In genomic region chr2:188293601-188294482, GRCh38 we compare ENCODE assay signal across 8 cellular contexts. TPM values are rescaled to one million over a fixed set of nuclear protein-coding genes. Genes with fewer than 3 reads are reported as not detected.
DNase-seq lines count a peak whose midpoint lies in the region; ATAC-seq, FAIRE-seq and TF ChIP-seq lines count a peak whose summit lies in the region.
"Had no signal": no experiment of that assay in that cellular context is flagged by ENCODE, and none has a peak within 500 bp of the region (broad histone marks: within the 10 kb centered on the region; RNA-seq: fewer than 3 reads in every experiment).

No MANE protein-coding gene starts in this region.

- no peak for TF ChIP-seq CTCF in progenitor cell of endocrine pancreas (IDR thresholded peaks at IDR 0.05; ENCODE audit: unreplicated experiment)

- peak overlapping the region; percentile 99 for H3K27ac Mint-ChIP-seq in progenitor cell of endocrine pancreas
- H3K27ac Mint-ChIP-seq: activated B cell treated with CpG ODN at 0.5 μM for 24 hours had no signal

- H3K9me3 Mint-ChIP-seq in progenitor cell of endocrine pancreas (ENCODE audit: low read depth) = peaks cover 3% of the 10 kb centered on the region

- no peak for ATAC-seq in HG03439 (IDR thresholded peaks at IDR 0.05; ENCODE audit: unreplicated experiment)

- no peaks in the 10 kb centered on the region for H3K27me3 Mint-ChIP-seq in progenitor cell of endocrine pancreas

- no peaks in the 10 kb centered on the region for H3K36me3 Mint-ChIP-seq in progenitor cell of endocrine pancreas (ENCODE audit: insufficient read depth)

- peak; percentile 33 for DNase-seq in HuH-7 (ENCODE audit: low spot score)
- peak; percentile 79 for DNase-seq in cardiac septum (ENCODE audit: low spot score)
- DNase-seq in progenitor cell of endocrine pancreas (ENCODE audit: low spot score, unreplicated experiment) = no peak
- DNase-seq in stimulated activated CD4-positive, alpha-beta T cell treated with anti-CD3 and anti-CD28 coated beads, Interleukin-1b, Interleukin-23, amount 100 ng/mL, for 48 hours = no peak
- DNase-seq in NCI-H2227 treated with DMSO at 0.1 percent for 48 hours (lab: John Stamatoyannopoulos, UW) = no peak
- DNase-seq: activated B cell treated with CpG ODN at 0.5 μM for 24 hours had no signal

- H3K4me1 Mint-ChIP-seq in progenitor cell of endocrine pancreas (ENCODE audit: low read depth) = peaks cover 32% of the 10 kb centered on the region
- H3K4me1 Mint-ChIP-seq: activated B cell treated with CpG ODN at 0.5 μM for 24 hours had no signal

- intact Hi-C loops in cardiac septum (cut with DNase I) = loop anchor here (5.0 to 10.0 kb wide), 3 partner anchors 88 to 717 kb away; no protein-coding TSS in a partner anchor

- peak; percentile 58 for FAIRE-seq in TTC549 (lab: Jason Lieb, UNC)

- H3K4me3 Mint-ChIP-seq in progenitor cell of endocrine pancreas (ENCODE audit: low read depth) = peak overlapping the region; percentile 99
- H3K4me3 Mint-ChIP-seq: activated B cell treated with CpG ODN at 0.5 μM for 24 hours had no signal

RNA-seq across cellular contexts. Expression of gene GULP1, which starts 2.2 kb away (rescaled TPM):
- total RNA-seq in cardiac septum (5.1 TPM), progenitor cell of endocrine pancreas (35.3 and 39.4 TPM in 2 replicates)
- total RNA-seq: activated B cell treated with CpG ODN at 0.5 μM for 24 hours had no signal

Comparison
In these comparisons a context has a peak if more than half of its experiments do, and no peak if none do; other contexts are left out.
1. DNase-seq: peak in HuH-7 (single experiment) and cardiac septum (single experiment); none in progenitor cell of endocrine pancreas (single experiment), stimulated activated CD4-positive, alpha-beta T cell treated with anti-CD3 and anti-CD28 coated beads, Interleukin-1b, Interleukin-23, amount 100 ng/mL, for 48 hours (single experiment) and NCI-H2227 treated with DMSO at 0.1 percent for 48 hours (single experiment).